In the genomic region with DNA sequence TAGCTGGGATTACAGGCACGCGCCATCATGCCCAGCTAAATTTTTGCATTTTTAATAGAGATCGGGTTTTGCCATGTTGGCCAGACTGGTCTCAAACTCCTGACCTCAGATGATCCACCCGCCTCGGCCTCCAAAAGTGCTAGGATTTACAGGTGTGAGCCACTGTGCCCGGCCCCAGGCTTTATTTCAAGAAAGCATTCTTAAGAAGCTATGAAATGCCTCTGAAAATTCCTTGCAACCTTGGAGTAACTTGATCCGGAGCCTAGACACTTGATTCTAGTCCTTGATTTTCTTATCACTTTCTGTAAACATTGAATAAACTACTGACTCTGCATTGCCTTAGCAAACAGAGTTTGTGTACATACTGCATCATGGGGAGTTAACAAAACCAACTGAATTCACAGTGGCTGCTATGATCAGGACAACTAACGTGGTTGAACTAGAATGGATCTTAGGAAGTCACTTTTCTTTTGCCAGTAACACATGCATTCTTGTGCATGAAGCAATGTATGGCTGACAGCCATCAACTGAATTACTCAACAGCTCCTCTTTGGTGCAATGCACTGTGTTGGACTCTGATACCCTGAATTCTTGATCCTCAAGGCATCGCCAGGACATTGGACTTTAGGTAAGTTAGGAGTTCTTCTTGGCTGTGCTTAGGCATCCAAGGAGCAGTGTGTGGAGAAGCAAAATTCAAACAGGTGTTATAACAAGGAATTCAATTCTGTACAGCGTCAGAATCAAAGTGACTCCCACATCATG, we compare ENCODE assay signal across 12 cellular contexts.
A peak's percentile ranks its signal among the peaks of the same experiment; 100 is the strongest.
DNase-seq lines count a peak whose midpoint lies in the region; ATAC-seq and TF ChIP-seq lines count a peak whose summit lies in the region.
"Had no signal": no experiment of that assay in that cellular context is flagged by ENCODE, and none has a peak within 500 bp of the region (broad histone marks: within the 10 kb centered on the region; RNA-seq: fewer than 3 reads in every experiment).

No MANE protein-coding gene starts in this region.

- TF ChIP-seq POLR2A in vagina (IDR thresholded peaks at IDR 0.05) = no peak

- H3K27me3 ChIP-seq in brain microvascular endothelial cell (replicated peaks) (no peaks in the 10 kb centered on the region), liver (ENCODE audit: control insufficient read depth in 4 of 4, insufficient read depth in 4 of 4, low read length in 3 of 4) (no peaks in the 10 kb centered on the region), vagina (no peaks in the 10 kb centered on the region)
- H3K27me3 ChIP-seq: adrenal gland, BE2C had no signal

- H3K4me1 ChIP-seq in liver (ENCODE audit: control insufficient read depth in 4 of 4, insufficient read depth in 4 of 4, low read length in 3 of 4) (peaks cover 2 to 20% (median 14%) of the 10 kb centered on the region in 4 donors), vagina (peaks cover 44% of the 10 kb centered on the region)
- H3K4me1 ChIP-seq: BE2C had no signal

- POLR2A ChIA-PET in GM10248 (lab: Yijun Ruan, JAX) = no interaction called here

- WGBS in liver = 50% methylated on average over 10 of the region's 10 CpGs

- no peaks in the 10 kb centered on the region for H3K36me3 ChIP-seq in brain microvascular endothelial cell (replicated peaks)
- no peaks in the 10 kb centered on the region for H3K36me3 ChIP-seq in liver (ENCODE audit: control insufficient read depth in 4 of 4, insufficient read depth in 3 of 4, low read depth in 1 of 4, low read length in 3 of 4)
- no peaks in the 10 kb centered on the region for H3K36me3 ChIP-seq in vagina
- H3K36me3 ChIP-seq: adrenal gland, BE2C had no signal

- H3K9me3 ChIP-seq in liver (ENCODE audit: control insufficient read depth in 4 of 4, low read length in 3 of 4) (no peaks in the 10 kb centered on the region), vagina (no peaks in the 10 kb centered on the region)
- H3K9me3 ChIP-seq: adrenal gland, BE2C had no signal

- CTCF ChIA-PET in GM10248 (lab: Yijun Ruan, JAX) = interaction anchor here (0.7 to 2.0 kb wide), 3 partner anchors 10 to 65 kb away, joined by 3 to 4 read pairs (median 3); no protein-coding TSS in a partner anchor

- TF ChIP-seq RAD21 in liver (IDR thresholded peaks at IDR 0.05) = peak; percentile 62 to 71

- TF ChIP-seq CTCF in brain microvascular endothelial cell (IDR thresholded peaks at IDR 0.05; ENCODE audit: low read depth, low read length, missing control alignments) (no peak), liver (IDR thresholded peaks at IDR 0.05; ENCODE audit: low read depth, low read length, missing input control) (no peak), vagina (IDR thresholded peaks at IDR 0.05) (no peak), GM10248 (IDR thresholded peaks at IDR 0.05; ENCODE audit: control extremely low read depth, extremely low read depth, low read depth, missing control alignments) (no peak)

- H3K9ac ChIP-seq in liver (ENCODE audit: low read depth in 1 of 2, low read length in 2 of 2) = no peak overlapping the region

- H3K4me3 ChIP-seq in brain microvascular endothelial cell (ENCODE audit: low read depth, low read length) (no peak overlapping the region), liver (ENCODE audit: low read depth in 1 of 3, low read length in 3 of 3) (no peak overlapping the region), vagina (no peak overlapping the region)
- H3K4me3 ChIP-seq: adrenal gland had no signal

- intact Hi-C loops in Right ventricle myocardium superior (cut with DNase I) = no loop called here
- intact Hi-C loops in cardiac septum (cut with DNase I) = loop anchor here (5.0 kb wide), 2 partner anchors 67 to 212 kb away; no protein-coding TSS in a partner anchor
- intact Hi-C loops in vagina (cut with DNase I) = no loop called here

- in situ Hi-C loops in brain microvascular endothelial cell (cut with HindIII; ENCODE audit: low pct_ligation_motif_present, low sequenced_read_pairs) = no loop called here

- H3K27ac ChIP-seq in brain microvascular endothelial cell = peak overlapping the region; percentile 86
- peak overlapping the region; percentile 71 to 84 for H3K27ac ChIP-seq in liver (ENCODE audit: low read depth in 1 of 2, low read length in 2 of 2)
- peak overlapping the region; percentile 66 for H3K27ac ChIP-seq in vagina

- no peak for DNase-seq in Right ventricle myocardium superior
- DNase-seq in cardiac septum (ENCODE audit: low spot score) = no peak
- peak; percentile 86 for DNase-seq in brain microvascular endothelial cell
- no peak for DNase-seq in vagina (ENCODE audit: extremely low spot score in 2 of 2)
- no peak for DNase-seq in GM10248 (ENCODE audit: extremely low spot score)
- no peak for DNase-seq in GDM1 (lab: John Stamatoyannopoulos, UW)
- DNase-seq in activated CD8-positive, alpha-beta memory T cell treated with anti-CD3 and anti-CD28 coated beads for 24 hours = no peak
- DNase-seq: BE2C, NCI-H1092 treated with DMSO at 0.1 percent for 48 hours, T-helper 9 cell had no signal

- ATAC-seq in Right ventricle myocardium superior (ENCODE audit: poor library complexity) = peak; percentile 62

TF ChIP-seq in liver, 16 proteins besides CTCF, POLR2A, EP300 and RAD21:
- peak; percentile 39 for TF ChIP-seq NR2F2 (IDR thresholded peaks at IDR 0.05)
- peak; percentile 88 to 90 for TF ChIP-seq JUND (IDR thresholded peaks at IDR 0.05)
- TF ChIP-seq GABPA (IDR thresholded peaks at IDR 0.05 in 1 of 2, conservative IDR thresholded peaks at IDR 0.05 in 1 of 2) = no peak
- TF ChIP-seq, protein P1, sequence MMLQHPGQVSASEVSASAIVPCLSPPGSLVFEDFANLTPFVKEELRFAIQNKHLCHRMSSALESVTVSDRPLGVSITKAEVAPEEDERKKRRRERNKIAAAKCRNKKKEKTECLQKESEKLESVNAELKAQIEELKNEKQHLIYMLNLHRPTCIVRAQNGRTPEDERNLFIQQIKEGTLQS (IDR thresholded peaks at IDR 0.05) = peak; percentile 54
- TF ChIP-seq HNF4A (conservative IDR thresholded peaks at IDR 0.05) = peak; percentile 97 to 99
- TF ChIP-seq YY1 (IDR thresholded peaks at IDR 0.05) = peak; percentile 77
- TF ChIP-seq, protein P2, sequence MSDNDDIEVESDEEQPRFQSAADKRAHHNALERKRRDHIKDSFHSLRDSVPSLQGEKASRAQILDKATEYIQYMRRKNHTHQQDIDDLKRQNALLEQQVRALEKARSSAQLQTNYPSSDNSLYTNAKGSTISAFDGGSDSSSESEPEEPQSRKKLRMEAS (IDR thresholded peaks at IDR 0.05) = peak; percentile 88
- TF ChIP-seq SP1 (IDR thresholded peaks at IDR 0.05) = peak; percentile 93
- TF ChIP-seq TAF1 (conservative IDR thresholded peaks at IDR 0.05) = no peak
- TF ChIP-seq, protein P3, sequence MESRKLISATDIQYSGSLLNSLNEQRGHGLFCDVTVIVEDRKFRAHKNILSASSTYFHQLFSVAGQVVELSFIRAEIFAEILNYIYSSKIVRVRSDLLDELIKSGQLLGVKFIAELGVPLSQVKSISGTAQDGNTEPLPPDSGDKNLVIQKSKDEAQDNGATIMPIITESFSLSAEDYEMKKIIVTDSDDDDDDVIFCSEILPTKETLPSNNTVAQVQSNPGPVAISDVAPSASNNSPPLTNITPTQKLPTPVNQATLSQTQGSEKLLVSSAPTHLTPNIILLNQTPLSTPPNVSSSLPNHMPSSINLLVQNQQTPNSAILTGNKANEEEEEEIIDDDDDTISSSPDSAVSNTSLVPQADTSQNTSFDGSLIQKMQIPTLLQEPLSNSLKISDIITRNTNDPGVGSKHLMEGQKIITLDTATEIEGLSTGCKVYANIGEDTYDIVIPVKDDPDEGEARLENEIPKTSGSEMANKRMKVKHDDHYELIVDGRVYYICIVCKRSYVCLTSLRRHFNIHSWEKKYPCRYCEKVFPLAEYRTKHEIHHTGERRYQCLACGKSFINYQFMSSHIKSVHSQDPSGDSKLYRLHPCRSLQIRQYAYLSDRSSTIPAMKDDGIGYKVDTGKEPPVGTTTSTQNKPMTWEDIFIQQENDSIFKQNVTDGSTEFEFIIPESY (IDR thresholded peaks at IDR 0.05) = peak; percentile 66
- TF ChIP-seq FOXA2 (IDR thresholded peaks at IDR 0.05) = peak; percentile 94
- TF ChIP-seq, protein P4, sequence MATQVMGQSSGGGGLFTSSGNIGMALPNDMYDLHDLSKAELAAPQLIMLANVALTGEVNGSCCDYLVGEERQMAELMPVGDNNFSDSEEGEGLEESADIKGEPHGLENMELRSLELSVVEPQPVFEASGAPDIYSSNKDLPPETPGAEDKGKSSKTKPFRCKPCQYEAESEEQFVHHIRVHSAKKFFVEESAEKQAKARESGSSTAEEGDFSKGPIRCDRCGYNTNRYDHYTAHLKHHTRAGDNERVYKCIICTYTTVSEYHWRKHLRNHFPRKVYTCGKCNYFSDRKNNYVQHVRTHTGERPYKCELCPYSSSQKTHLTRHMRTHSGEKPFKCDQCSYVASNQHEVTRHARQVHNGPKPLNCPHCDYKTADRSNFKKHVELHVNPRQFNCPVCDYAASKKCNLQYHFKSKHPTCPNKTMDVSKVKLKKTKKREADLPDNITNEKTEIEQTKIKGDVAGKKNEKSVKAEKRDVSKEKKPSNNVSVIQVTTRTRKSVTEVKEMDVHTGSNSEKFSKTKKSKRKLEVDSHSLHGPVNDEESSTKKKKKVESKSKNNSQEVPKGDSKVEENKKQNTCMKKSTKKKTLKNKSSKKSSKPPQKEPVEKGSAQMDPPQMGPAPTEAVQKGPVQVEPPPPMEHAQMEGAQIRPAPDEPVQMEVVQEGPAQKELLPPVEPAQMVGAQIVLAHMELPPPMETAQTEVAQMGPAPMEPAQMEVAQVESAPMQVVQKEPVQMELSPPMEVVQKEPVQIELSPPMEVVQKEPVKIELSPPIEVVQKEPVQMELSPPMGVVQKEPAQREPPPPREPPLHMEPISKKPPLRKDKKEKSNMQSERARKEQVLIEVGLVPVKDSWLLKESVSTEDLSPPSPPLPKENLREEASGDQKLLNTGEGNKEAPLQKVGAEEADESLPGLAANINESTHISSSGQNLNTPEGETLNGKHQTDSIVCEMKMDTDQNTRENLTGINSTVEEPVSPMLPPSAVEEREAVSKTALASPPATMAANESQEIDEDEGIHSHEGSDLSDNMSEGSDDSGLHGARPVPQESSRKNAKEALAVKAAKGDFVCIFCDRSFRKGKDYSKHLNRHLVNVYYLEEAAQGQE (IDR thresholded peaks at IDR 0.05) = peak; percentile 72
- TF ChIP-seq EGR1 (IDR thresholded peaks at IDR 0.05; ENCODE audit: low read depth in 2 of 2) = peak in 1 of 2 donors; percentile 59
- peak; percentile 95 to 96 for TF ChIP-seq RXRA (IDR thresholded peaks at IDR 0.05)
- peak; percentile 89 for TF ChIP-seq FOXA1 (IDR thresholded peaks at IDR 0.05)
- TF ChIP-seq HNF4G (IDR thresholded peaks at IDR 0.05) = peak; percentile 97
